ENCODE assay signal across 9 cellular contexts in genomic region chr9:122228191-122228905, GRCh38. TPM values are rescaled to one million over a fixed set of nuclear protein-coding genes. Genes with fewer than 3 reads are reported as not detected.
DNase-seq lines count a peak whose midpoint lies in the region; ATAC-seq and TF ChIP-seq lines count a peak whose summit lies in the region.
"Had no signal": no experiment of that assay in that cellular context is flagged by ENCODE, and none has a peak within 500 bp of the region (broad histone marks: within the 10 kb centered on the region; RNA-seq: fewer than 3 reads in every experiment).

No MANE protein-coding gene starts in this region.

- H3K9me3 Mint-ChIP-seq in brain: peaks cover 0 to 7% (median 3%) of the 10 kb centered on the region in 5 experiments

- 1% methylated on average over 75 to 83 of the region's 83 CpGs for WGBS in heart right ventricle, 2 donors
- WGBS in mesendoderm (ENCODE audit: extremely low coverage, insufficient coverage, low lambda C conversion rate): no CpG with 5 or more reads among the region's 83 CpGs

- H3K4me2 ChIP-seq in mesendoderm (ENCODE audit: low read length): peak overlapping the region; percentile 29

- DNase-seq in heart right ventricle: no peak
- DNase-seq in Right ventricle myocardium superior: no peak
- peak; percentile 21 for DNase-seq in mesendoderm
- DNase-seq in uterus: no peak
- DNase-seq in NCI-H524 treated with DMSO at 0.1 percent for 48 hours (lab: John Stamatoyannopoulos, UW): no peak
- DNase-seq in EL: no peak
- DNase-seq: cortex of kidney had no signal

- no peak overlapping the region for H3K27ac Mint-ChIP-seq in brain

- ATAC-seq in heart right ventricle: no peak
- ATAC-seq in Right ventricle myocardium superior (ENCODE audit: poor library complexity): no peak
- no peak for ATAC-seq in GM19324 (IDR thresholded peaks at IDR 0.05; ENCODE audit: low FRiP score, unreplicated experiment)

- H3K27me3 Mint-ChIP-seq in brain: peaks cover 59% of the 10 kb centered on the region

- no peaks in the 10 kb centered on the region for H3K9me3 ChIP-seq in heart right ventricle
- no peaks in the 10 kb centered on the region for H3K9me3 ChIP-seq in uterus

- TF ChIP-seq CTCF in heart right ventricle (IDR thresholded peaks at IDR 0.05) (no peak), brain (conservative IDR thresholded peaks at IDR 0.05) (no peak), uterus (IDR thresholded peaks at IDR 0.05) (no peak)

- H3K27ac ChIP-seq in heart right ventricle: peak overlapping the region in 8 of 10 donors; percentile 19 to 70 (median 48)
- H3K27ac ChIP-seq in mesendoderm (ENCODE audit: low read depth, low read length): no peak overlapping the region
- peak overlapping the region in 1 of 2 donors; percentile 32 for H3K27ac ChIP-seq in uterus

- no peak overlapping the region for H2BK15ac ChIP-seq in mesendoderm (replicated peaks; ENCODE audit: low read depth)

- no peaks in the 10 kb centered on the region for H3K79me1 ChIP-seq in mesendoderm (ENCODE audit: low read length)

- H2BK5ac ChIP-seq in mesendoderm (ENCODE audit: low read length): no peak overlapping the region

- H3K18ac ChIP-seq in mesendoderm (ENCODE audit: low read length): no peak overlapping the region

- H3K4me1 ChIP-seq in heart right ventricle: peaks cover 4 to 33% (median 26%) of the 10 kb centered on the region in 9 donors
- H3K4me1 ChIP-seq in mesendoderm (ENCODE audit: control insufficient read depth, low read depth, low read length): no peaks in the 10 kb centered on the region
- H3K4me1 ChIP-seq in uterus: peaks cover 0 to 4% of the 10 kb centered on the region in 2 donors

- H2AK5ac ChIP-seq in mesendoderm (ENCODE audit: low read length): no peak overlapping the region

- H3K27me3 ChIP-seq in heart right ventricle: peaks cover 16 to 97% (median 80%) of the 10 kb centered on the region in 7 donors
- H3K27me3 ChIP-seq in mesendoderm (ENCODE audit: insufficient read depth, low read length, poor library complexity): peaks cover 71% of the 10 kb centered on the region
- H3K27me3 ChIP-seq in uterus: peaks cover 8 to 43% of the 10 kb centered on the region in 2 donors

- TF ChIP-seq POLR2A in uterus (IDR thresholded peaks at IDR 0.05): no peak

- H3K4me1 Mint-ChIP-seq in brain: peaks cover 23% of the 10 kb centered on the region

- H3K4me3 ChIP-seq in heart right ventricle: peak overlapping the region; percentile 38 to 62 (median 52)
- H3K4me3 ChIP-seq in mesendoderm (ENCODE audit: low read length): no peak overlapping the region
- H3K4me3 ChIP-seq in uterus: peak overlapping the region; percentile 18 to 38

- peak overlapping the region; percentile 66 to 79 (median 76) for H3K4me3 Mint-ChIP-seq in brain

- H3K23ac ChIP-seq in mesendoderm (ENCODE audit: low read length): no peak overlapping the region

- H4K5ac ChIP-seq in mesendoderm (ENCODE audit: low read length): no peak overlapping the region

- peak overlapping the region; percentile 15 for H3K56ac ChIP-seq in mesendoderm (ENCODE audit: low read length)

- peak overlapping the region; percentile 34 for H3K9ac ChIP-seq in mesendoderm (ENCODE audit: low read length)

- no peaks in the 10 kb centered on the region for H3K36me3 Mint-ChIP-seq in brain

- H3K79me2 ChIP-seq in mesendoderm (ENCODE audit: control insufficient read depth, insufficient read depth, low read length): no peaks in the 10 kb centered on the region

- intact Hi-C loops in heart right ventricle (cut with DNase I): loop anchor here in 1 of 10 donors (10.0 kb wide), 1 partner anchor 116 kb away; no protein-coding TSS in a partner anchor
- intact Hi-C loops in Right ventricle myocardium superior (cut with DNase I): no loop called here
- intact Hi-C loops in uterus (cut with DNase I; ENCODE audit: low total_unique reads): no loop called here

- H3K4ac ChIP-seq in mesendoderm (ENCODE audit: low read depth, low read length): no peak overlapping the region

- H3K36me3 ChIP-seq in heart right ventricle (no peaks in the 10 kb centered on the region), mesendoderm (ENCODE audit: control insufficient read depth, insufficient read depth, low read length) (no peaks in the 10 kb centered on the region), uterus (no peaks in the 10 kb centered on the region)

- no peak overlapping the region for H2BK120ac ChIP-seq in mesendoderm (ENCODE audit: low read depth, low read length)

- no peak overlapping the region for H4K8ac ChIP-seq in mesendoderm (ENCODE audit: low read depth, low read length)

RNA-seq across cellular contexts. Expression of gene LHX6, which starts 0.4 kb away (rescaled TPM):
- 1 to 10 TPM; 1.9 to 9.4 (median 4.8) TPM for total RNA-seq in heart right ventricle
- polyA plus RNA-seq in heart right ventricle: 1 to 10 TPM; 7.3 to 7.5 TPM
- total RNA-seq in Right ventricle myocardium superior: 3.4 TPM
- polyA plus RNA-seq in brain (ENCODE audit: insufficient read depth, low read depth, low replicate concordance): 2.6 TPM
- 0.55 TPM for polyA plus RNA-seq in mesendoderm (2013, experiment 1 of 2)
- polyA plus RNA-seq in mesendoderm (2013, experiment 2 of 2): 0.88 TPM
- 10 to 100 TPM in 2 of 4 donors, 1 to 10 TPM in 2; 3.1 to 20.2 (median 12.2) TPM for total RNA-seq in uterus

RNA-seq across cellular contexts. Expression of gene RBM18, which starts 36.3 kb away (rescaled TPM):
- total RNA-seq in heart right ventricle (10 to 100 TPM; 36.2 to 47.6 (median 43.4) TPM), Right ventricle myocardium superior (37.3 TPM), uterus (10 to 100 TPM in 3 of 4 donors, 1 to 10 TPM in 1; 4.6 to 31.8 (median 18.7) TPM)
- polyA plus RNA-seq in heart right ventricle (10 to 100 TPM in 1 of 2 donors, 1 to 10 TPM in 1; 6.0 to 13.6 TPM), brain (ENCODE audit: insufficient read depth, low read depth, low replicate concordance) (25.6 TPM)
- polyA plus RNA-seq in mesendoderm (2013, experiment 1 of 2): 12.4 TPM
- 12.2 TPM for polyA plus RNA-seq in mesendoderm (2013, experiment 2 of 2)

RNA-seq across cellular contexts. Expression of gene MRRF, which starts 36.3 kb away (rescaled TPM):
- total RNA-seq in heart right ventricle (10 to 100 TPM; 30.3 to 45.9 (median 39.1) TPM), Right ventricle myocardium superior (35.7 TPM), uterus (10 to 100 TPM; 23.5 to 44.7 (median 38.9) TPM)
- polyA plus RNA-seq in heart right ventricle (10 to 100 TPM; 35.0 to 37.7 TPM), brain (ENCODE audit: insufficient read depth, low read depth, low replicate concordance) (20.4 TPM)
- polyA plus RNA-seq in mesendoderm (2013, experiment 1 of 2): 40.9 TPM
- polyA plus RNA-seq in mesendoderm (2013, experiment 2 of 2): 41.5 TPM
